In the genomic region with DNA sequence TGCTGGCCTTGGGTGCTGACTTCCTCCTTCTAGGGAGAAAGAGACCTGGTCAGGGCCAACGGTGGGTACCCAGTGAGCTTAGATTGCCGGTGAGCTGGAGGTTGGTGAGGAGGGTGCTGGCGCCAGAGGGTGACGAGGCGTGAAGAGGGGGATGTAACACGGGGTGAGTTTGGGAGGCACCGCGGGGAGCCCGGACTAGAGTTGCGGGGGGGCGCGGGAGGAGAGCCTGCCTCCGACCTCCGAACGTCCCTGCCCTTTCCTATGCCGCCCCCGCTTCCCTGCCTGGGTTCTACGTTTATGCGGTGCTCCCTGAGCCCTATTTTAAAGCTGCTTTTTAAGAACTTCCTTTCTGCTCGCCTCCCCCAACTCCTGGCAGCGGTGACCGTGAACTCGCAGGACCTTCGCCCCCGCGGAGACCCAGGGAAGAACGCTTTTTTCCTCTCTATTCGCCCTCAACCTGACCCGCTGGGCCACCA, we compare ENCODE assay signal across 1 cellular context.
TF ChIP-seq lines count a peak whose summit lies in the region.

No MANE protein-coding gene starts in this region.

TF ChIP-seq in HepG2, 621 proteins besides CTCF, POLR2A, EP300 and RAD21 (continued from another document and continues in another):
- TF ChIP-seq PAWR (CRISPR knock-in tag; IDR thresholded peaks at IDR 0.05; ENCODE audit: borderline replicate concordance) (no peak), XBP1 (CRISPR knock-in tag; IDR thresholded peaks at IDR 0.05) (no peak), ZFP1 (CRISPR knock-in tag; IDR thresholded peaks at IDR 0.05) (no peak), TP53 (CRISPR knock-in tag; conservative IDR thresholded peaks at IDR 0.05) (no peak), REPIN1 (CRISPR knock-in tag; IDR thresholded peaks at IDR 0.05; ENCODE audit: borderline replicate concordance, low read depth) (peak; percentile 36; the same call in 1 of the 2 replicates), EED (CRISPR knock-in tag; IDR thresholded peaks at IDR 0.05) (no peak), ZNF790 (CRISPR knock-in tag; IDR thresholded peaks at IDR 0.05; ENCODE audit: borderline replicate concordance) (no peak), ZFP82 (CRISPR knock-in tag; IDR thresholded peaks at IDR 0.05; ENCODE audit: borderline replicate concordance) (no peak), RFX3 (CRISPR knock-in tag; IDR thresholded peaks at IDR 0.05) (no peak), ZNF34 (CRISPR knock-in tag; IDR thresholded peaks at IDR 0.05; ENCODE audit: borderline replicate concordance) (no peak), SSRP1 (CRISPR knock-in tag; IDR thresholded peaks at IDR 0.05) (no peak), ATF7 (IDR thresholded peaks at IDR 0.05) (no peak), ATF7 (CRISPR knock-in tag; IDR thresholded peaks at IDR 0.05) (no peak), ZNF329 (CRISPR knock-in tag; IDR thresholded peaks at IDR 0.05; ENCODE audit: low read depth) (no peak), SP140L (CRISPR knock-in tag; IDR thresholded peaks at IDR 0.05; ENCODE audit: borderline replicate concordance) (no peak), ZFYVE20 (CRISPR knock-in tag; IDR thresholded peaks at IDR 0.05; ENCODE audit: borderline replicate concordance, low read depth) (no peak), ISL2 (CRISPR knock-in tag; IDR thresholded peaks at IDR 0.05) (no peak), ZNF30 (CRISPR knock-in tag; IDR thresholded peaks at IDR 0.05) (no peak), CBX5 (CRISPR knock-in tag; IDR thresholded peaks at IDR 0.05; ENCODE audit: borderline replicate concordance) (0 out of 2 replicates have a peak, but pooled peaks have one; percentile 31), RORA (CRISPR knock-in tag; IDR thresholded peaks at IDR 0.05) (no peak), ZNF570 (CRISPR knock-in tag; IDR thresholded peaks at IDR 0.05; ENCODE audit: borderline replicate concordance) (no peak), MEF2D (CRISPR knock-in tag; IDR thresholded peaks at IDR 0.05) (peak; percentile 32; the same call in 1 of the 2 replicates), ATRX (CRISPR knock-in tag; IDR thresholded peaks at IDR 0.05; ENCODE audit: borderline replicate concordance) (no peak), NFATC3 (CRISPR knock-in tag; IDR thresholded peaks at IDR 0.05) (no peak), ZNF766 (CRISPR knock-in tag; IDR thresholded peaks at IDR 0.05; ENCODE audit: borderline replicate concordance) (no peak), ZNF124 (CRISPR knock-in tag; IDR thresholded peaks at IDR 0.05) (no peak), ZNF678 (CRISPR knock-in tag; IDR thresholded peaks at IDR 0.05) (no peak), KDM2A (CRISPR knock-in tag; IDR thresholded peaks at IDR 0.05; ENCODE audit: borderline replicate concordance, low read depth) (no peak), FOSL2 (CRISPR knock-in tag; IDR thresholded peaks at IDR 0.05) (no peak), TSC22D2 (CRISPR knock-in tag; IDR thresholded peaks at IDR 0.05; ENCODE audit: borderline replicate concordance) (no peak), ZC3H13 (CRISPR knock-in tag; IDR thresholded peaks at IDR 0.05) (no peak), PHF20 (CRISPR knock-in tag; IDR thresholded peaks at IDR 0.05) (no peak), AKAP8 (CRISPR knock-in tag; IDR thresholded peaks at IDR 0.05) (no peak), ZNF17 (CRISPR knock-in tag; IDR thresholded peaks at IDR 0.05) (no peak)
- TF ChIP-seq, protein P1, sequence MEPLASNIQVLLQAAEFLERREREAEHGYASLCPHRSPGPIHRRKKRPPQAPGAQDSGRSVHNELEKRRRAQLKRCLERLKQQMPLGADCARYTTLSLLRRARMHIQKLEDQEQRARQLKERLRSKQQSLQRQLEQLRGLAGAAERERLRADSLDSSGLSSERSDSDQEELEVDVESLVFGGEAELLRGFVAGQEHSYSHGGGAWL (CRISPR knock-in tag; IDR thresholded peaks at IDR 0.05): no peak
- TF ChIP-seq, protein P2, sequence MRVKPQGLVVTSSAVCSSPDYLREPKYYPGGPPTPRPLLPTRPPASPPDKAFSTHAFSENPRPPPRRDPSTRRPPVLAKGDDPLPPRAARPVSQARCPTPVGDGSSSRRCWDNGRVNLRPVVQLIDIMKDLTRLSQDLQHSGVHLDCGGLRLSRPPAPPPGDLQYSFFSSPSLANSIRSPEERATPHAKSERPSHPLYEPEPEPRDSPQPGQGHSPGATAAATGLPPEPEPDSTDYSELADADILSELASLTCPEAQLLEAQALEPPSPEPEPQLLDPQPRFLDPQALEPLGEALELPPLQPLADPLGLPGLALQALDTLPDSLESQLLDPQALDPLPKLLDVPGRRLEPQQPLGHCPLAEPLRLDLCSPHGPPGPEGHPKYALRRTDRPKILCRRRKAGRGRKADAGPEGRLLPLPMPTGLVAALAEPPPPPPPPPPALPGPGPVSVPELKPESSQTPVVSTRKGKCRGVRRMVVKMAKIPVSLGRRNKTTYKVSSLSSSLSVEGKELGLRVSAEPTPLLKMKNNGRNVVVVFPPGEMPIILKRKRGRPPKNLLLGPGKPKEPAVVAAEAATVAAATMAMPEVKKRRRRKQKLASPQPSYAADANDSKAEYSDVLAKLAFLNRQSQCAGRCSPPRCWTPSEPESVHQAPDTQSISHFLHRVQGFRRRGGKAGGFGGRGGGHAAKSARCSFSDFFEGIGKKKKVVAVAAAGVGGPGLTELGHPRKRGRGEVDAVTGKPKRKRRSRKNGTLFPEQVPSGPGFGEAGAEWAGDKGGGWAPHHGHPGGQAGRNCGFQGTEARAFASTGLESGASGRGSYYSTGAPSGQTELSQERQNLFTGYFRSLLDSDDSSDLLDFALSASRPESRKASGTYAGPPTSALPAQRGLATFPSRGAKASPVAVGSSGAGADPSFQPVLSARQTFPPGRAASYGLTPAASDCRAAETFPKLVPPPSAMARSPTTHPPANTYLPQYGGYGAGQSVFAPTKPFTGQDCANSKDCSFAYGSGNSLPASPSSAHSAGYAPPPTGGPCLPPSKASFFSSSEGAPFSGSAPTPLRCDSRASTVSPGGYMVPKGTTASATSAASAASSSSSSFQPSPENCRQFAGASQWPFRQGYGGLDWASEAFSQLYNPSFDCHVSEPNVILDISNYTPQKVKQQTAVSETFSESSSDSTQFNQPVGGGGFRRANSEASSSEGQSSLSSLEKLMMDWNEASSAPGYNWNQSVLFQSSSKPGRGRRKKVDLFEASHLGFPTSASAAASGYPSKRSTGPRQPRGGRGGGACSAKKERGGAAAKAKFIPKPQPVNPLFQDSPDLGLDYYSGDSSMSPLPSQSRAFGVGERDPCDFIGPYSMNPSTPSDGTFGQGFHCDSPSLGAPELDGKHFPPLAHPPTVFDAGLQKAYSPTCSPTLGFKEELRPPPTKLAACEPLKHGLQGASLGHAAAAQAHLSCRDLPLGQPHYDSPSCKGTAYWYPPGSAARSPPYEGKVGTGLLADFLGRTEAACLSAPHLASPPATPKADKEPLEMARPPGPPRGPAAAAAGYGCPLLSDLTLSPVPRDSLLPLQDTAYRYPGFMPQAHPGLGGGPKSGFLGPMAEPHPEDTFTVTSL (CRISPR knock-in tag; IDR thresholded peaks at IDR 0.05; ENCODE audit: borderline replicate concordance): peak; percentile 48; the same call in 1 of the 2 replicates
- TF ChIP-seq, protein P3, sequence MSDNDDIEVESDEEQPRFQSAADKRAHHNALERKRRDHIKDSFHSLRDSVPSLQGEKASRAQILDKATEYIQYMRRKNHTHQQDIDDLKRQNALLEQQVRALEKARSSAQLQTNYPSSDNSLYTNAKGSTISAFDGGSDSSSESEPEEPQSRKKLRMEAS (IDR thresholded peaks at IDR 0.05): no peak
- TF ChIP-seq, protein P4, sequence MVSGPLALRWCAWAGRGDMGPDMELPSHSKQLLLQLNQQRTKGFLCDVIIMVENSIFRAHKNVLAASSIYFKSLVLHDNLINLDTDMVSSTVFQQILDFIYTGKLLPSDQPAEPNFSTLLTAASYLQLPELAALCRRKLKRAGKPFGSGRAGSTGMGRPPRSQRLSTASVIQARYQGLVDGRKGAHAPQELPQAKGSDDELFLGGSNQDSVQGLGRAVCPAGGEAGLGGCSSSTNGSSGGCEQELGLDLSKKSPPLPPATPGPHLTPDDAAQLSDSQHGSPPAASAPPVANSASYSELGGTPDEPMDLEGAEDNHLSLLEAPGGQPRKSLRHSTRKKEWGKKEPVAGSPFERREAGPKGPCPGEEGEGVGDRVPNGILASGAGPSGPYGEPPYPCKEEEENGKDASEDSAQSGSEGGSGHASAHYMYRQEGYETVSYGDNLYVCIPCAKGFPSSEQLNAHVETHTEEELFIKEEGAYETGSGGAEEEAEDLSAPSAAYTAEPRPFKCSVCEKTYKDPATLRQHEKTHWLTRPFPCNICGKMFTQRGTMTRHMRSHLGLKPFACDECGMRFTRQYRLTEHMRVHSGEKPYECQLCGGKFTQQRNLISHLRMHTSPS (CRISPR knock-in tag; IDR thresholded peaks at IDR 0.05; ENCODE audit: low read depth): no peak
- TF ChIP-seq, protein P5, sequence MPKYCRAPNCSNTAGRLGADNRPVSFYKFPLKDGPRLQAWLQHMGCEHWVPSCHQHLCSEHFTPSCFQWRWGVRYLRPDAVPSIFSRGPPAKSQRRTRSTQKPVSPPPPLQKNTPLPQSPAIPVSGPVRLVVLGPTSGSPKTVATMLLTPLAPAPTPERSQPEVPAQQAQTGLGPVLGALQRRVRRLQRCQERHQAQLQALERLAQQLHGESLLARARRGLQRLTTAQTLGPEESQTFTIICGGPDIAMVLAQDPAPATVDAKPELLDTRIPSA (CRISPR knock-in tag; IDR thresholded peaks at IDR 0.05; ENCODE audit: borderline replicate concordance): no peak
- TF ChIP-seq, protein P6, sequence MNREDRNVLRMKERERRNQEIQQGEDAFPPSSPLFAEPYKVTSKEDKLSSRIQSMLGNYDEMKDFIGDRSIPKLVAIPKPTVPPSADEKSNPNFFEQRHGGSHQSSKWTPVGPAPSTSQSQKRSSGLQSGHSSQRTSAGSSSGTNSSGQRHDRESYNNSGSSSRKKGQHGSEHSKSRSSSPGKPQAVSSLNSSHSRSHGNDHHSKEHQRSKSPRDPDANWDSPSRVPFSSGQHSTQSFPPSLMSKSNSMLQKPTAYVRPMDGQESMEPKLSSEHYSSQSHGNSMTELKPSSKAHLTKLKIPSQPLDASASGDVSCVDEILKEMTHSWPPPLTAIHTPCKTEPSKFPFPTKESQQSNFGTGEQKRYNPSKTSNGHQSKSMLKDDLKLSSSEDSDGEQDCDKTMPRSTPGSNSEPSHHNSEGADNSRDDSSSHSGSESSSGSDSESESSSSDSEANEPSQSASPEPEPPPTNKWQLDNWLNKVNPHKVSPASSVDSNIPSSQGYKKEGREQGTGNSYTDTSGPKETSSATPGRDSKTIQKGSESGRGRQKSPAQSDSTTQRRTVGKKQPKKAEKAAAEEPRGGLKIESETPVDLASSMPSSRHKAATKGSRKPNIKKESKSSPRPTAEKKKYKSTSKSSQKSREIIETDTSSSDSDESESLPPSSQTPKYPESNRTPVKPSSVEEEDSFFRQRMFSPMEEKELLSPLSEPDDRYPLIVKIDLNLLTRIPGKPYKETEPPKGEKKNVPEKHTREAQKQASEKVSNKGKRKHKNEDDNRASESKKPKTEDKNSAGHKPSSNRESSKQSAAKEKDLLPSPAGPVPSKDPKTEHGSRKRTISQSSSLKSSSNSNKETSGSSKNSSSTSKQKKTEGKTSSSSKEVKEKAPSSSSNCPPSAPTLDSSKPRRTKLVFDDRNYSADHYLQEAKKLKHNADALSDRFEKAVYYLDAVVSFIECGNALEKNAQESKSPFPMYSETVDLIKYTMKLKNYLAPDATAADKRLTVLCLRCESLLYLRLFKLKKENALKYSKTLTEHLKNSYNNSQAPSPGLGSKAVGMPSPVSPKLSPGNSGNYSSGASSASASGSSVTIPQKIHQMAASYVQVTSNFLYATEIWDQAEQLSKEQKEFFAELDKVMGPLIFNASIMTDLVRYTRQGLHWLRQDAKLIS (CRISPR knock-in tag; IDR thresholded peaks at IDR 0.05): no peak
- TF ChIP-seq, protein P7, sequence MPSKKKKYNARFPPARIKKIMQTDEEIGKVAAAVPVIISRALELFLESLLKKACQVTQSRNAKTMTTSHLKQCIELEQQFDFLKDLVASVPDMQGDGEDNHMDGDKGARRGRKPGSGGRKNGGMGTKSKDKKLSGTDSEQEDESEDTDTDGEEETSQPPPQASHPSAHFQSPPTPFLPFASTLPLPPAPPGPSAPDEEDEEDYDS (CRISPR knock-in tag; IDR thresholded peaks at IDR 0.05): no peak
- TF ChIP-seq, protein P8, sequence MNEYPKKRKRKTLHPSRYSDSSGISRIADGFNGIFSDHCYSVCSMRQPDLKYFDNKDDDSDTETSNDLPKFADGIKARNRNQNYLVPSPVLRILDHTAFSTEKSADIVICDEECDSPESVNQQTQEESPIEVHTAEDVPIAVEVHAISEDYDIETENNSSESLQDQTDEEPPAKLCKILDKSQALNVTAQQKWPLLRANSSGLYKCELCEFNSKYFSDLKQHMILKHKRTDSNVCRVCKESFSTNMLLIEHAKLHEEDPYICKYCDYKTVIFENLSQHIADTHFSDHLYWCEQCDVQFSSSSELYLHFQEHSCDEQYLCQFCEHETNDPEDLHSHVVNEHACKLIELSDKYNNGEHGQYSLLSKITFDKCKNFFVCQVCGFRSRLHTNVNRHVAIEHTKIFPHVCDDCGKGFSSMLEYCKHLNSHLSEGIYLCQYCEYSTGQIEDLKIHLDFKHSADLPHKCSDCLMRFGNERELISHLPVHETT (CRISPR knock-in tag; conservative IDR thresholded peaks at IDR 0.05): no peak
